8 cellular contexts compared by ENCODE assay signal in genomic region chr6:122399348-122400120, GRCh38. TPM values are rescaled to one million over a fixed set of nuclear protein-coding genes. Genes with fewer than 3 reads are reported as not detected.
A peak's percentile ranks its signal among the peaks of the same experiment; 100 is the strongest.
DNase-seq lines count a peak whose midpoint lies in the region; ATAC-seq and TF ChIP-seq lines count a peak whose summit lies in the region.

TSS of gene HSF2 (plus strand) at chr6:122399652. CDS start at chr6:122399738, 86 bp downstream.

- H3K27ac ChIP-seq in dorsolateral prefrontal cortex: peak within 1 kb of the TSS; percentile 34 to 94 (median 87)

- TF ChIP-seq POLR2A in lower leg skin (IDR thresholded peaks at IDR 0.05): no peak

- H3K27ac Mint-ChIP-seq in CD14-positive monocyte: peak within 1 kb of the TSS; percentile 66 to 91 (median 86)

- ATAC-seq in GM19395 (IDR thresholded peaks at IDR 0.05; ENCODE audit: unreplicated experiment) (peak; percentile 97), HG03565 (IDR thresholded peaks at IDR 0.05; ENCODE audit: unreplicated experiment) (peak; percentile 97)

- 0% methylated on average over 31 to 48 of the region's 82 CpGs for WGBS in lower leg skin, 2 donors

- H3K36me3 Mint-ChIP-seq in CD14-positive monocyte: peaks cover 0 to 4% of the 10 kb centered on the region in 2 donors

- H3K27me3 ChIP-seq in dorsolateral prefrontal cortex: no peaks in the 10 kb centered on the region

- no peaks in the 10 kb centered on the region for H3K9me3 Mint-ChIP-seq in CD14-positive monocyte

- H3K4me3 Mint-ChIP-seq in CD14-positive monocyte: peak within 1 kb of the TSS; percentile 96 to 97

- no peak for TF ChIP-seq CTCF in CD14-positive monocyte (IDR thresholded peaks at IDR 0.05)
- peak in 55 of 56 donors; percentile 25 to 73 (median 58) for TF ChIP-seq CTCF in dorsolateral prefrontal cortex (IDR thresholded peaks at IDR 0.05 in 54 of 56, conservative IDR thresholded peaks at IDR 0.05 in 2 of 56; ENCODE audit: low read depth in 1 of 56, partially characterized antibody in 56 of 56)
- no peak for TF ChIP-seq CTCF in lower leg skin (IDR thresholded peaks at IDR 0.05)

- DNase-seq in CD14-positive monocyte (ENCODE audit: low spot score): peak; percentile 96
- peak; percentile 100 for DNase-seq in NCI-H774 (lab: John Stamatoyannopoulos, UW)
- peak; percentile 91 to 94 for DNase-seq in activated CD4-positive, alpha-beta T cell treated with anti-CD3 and anti-CD28 coated beads, Interleukin-2, amount 50 U/mL, for 48 hours
- peak; percentile 95 to 98 (median 98) for DNase-seq in dorsolateral prefrontal cortex
- DNase-seq in lower leg skin (ENCODE audit: low spot score in 2 of 2): peak; percentile 96 to 99
- peak; percentile 84 to 90 for DNase-seq in stimulated activated CD4-positive, alpha-beta T cell treated with anti-CD3 and anti-CD28 coated beads, Interleukin-4, amount 100 ng/mL, for 48 hours (ENCODE audit: low read depth in 2 of 2)

- no peaks in the 10 kb centered on the region for H3K27me3 Mint-ChIP-seq in CD14-positive monocyte (ENCODE audit: low read depth in 3 of 3)

- peak within 1 kb of the TSS; percentile 68 to 100 (median 95) for H3K4me3 ChIP-seq in dorsolateral prefrontal cortex
- H3K4me3 ChIP-seq in lower leg skin (ENCODE audit: low read depth, poor library complexity, severe bottlenecking): peak within 1 kb of the TSS; percentile 91

- peaks cover 21% of the 10 kb centered on the region for H3K4me1 Mint-ChIP-seq in CD14-positive monocyte

- intact Hi-C loops in CD14-positive monocyte (cut with micrococcal nuclease): loop anchor here (5.0 to 10.0 kb wide), 3 partner anchors 73 to 1065 kb away; partner anchors contain the start of genes SERINC1 (in 2 of the 2) and TBC1D32 (in 1 of the 2)
- intact Hi-C loops in dorsolateral prefrontal cortex (cut with DNase I): loop anchor here (2.0 to 5.0 kb wide), 2 partner anchors 73 kb away; partner anchors contain the start of gene SERINC1 (in 1 of the 2)
- intact Hi-C loops in lower leg skin (cut with DNase I; ENCODE audit: low total_unique reads): no loop called here

RNA-seq across cellular contexts. Expression of gene HSF2, which starts in this region (rescaled TPM):
- polyA plus RNA-seq in CD14-positive monocyte: 1 to 10 TPM; 2.3 to 2.6 TPM
- 10 to 100 TPM; 12.1 to 34.9 (median 23.0) TPM for total RNA-seq in dorsolateral prefrontal cortex
- 10 to 100 TPM; 10.7 to 27.1 (median 17.6) TPM for total RNA-seq in lower leg skin

Comparison
In these comparisons a context has a peak if more than half of its experiments do, and no peak if none do; other contexts are left out.
1. Peak in every context shown above with its lines: DNase-seq, ATAC-seq, H3K4me3 ChIP-seq and H3K27ac ChIP-seq.
2. CTCF ChIP-seq: peak in dorsolateral prefrontal cortex (55 of 56); none in CD14-positive monocyte (single experiment) and lower leg skin (0 of 3).